Comparison of ENCODE assay signal across 17 cellular contexts in genomic region chr7:36181668-36182067, GRCh38. TPM values are rescaled to one million over a fixed set of nuclear protein-coding genes. Genes with fewer than 3 reads are reported as not detected.
DNase-seq lines count a peak whose midpoint lies in the region; ATAC-seq, FAIRE-seq and TF ChIP-seq lines count a peak whose summit lies in the region.
"Had no signal": no experiment of that assay in that cellular context is flagged by ENCODE, and none has a peak within 500 bp of the region (broad histone marks: within the 10 kb centered on the region; RNA-seq: fewer than 3 reads in every experiment).

No MANE protein-coding gene starts in this region.

- ATAC-seq in Panc1 (no peak), psoas muscle (peak in 3 of 4 donors; percentile 61 to 76 (median 61)), GM21529 (IDR thresholded peaks at IDR 0.05; ENCODE audit: unreplicated experiment) (no peak)

- FAIRE-seq in D721Med (lab: Jason Lieb, UNC), result no peak

- H3K4me3 ChIP-seq in Panc1 (ENCODE audit: low read depth in 2 of 2, low read length in 2 of 2) (no peak overlapping the region), psoas muscle (no peak overlapping the region), esophagus squamous epithelium (no peak overlapping the region)

- H3K9me3 ChIP-seq in Panc1 (ENCODE audit: control insufficient read depth, insufficient read depth, low read depth, low read length), result no peaks in the 10 kb centered on the region
- no peaks in the 10 kb centered on the region for H3K9me3 ChIP-seq in psoas muscle
- H3K9me3 ChIP-seq in esophagus squamous epithelium, result no peaks in the 10 kb centered on the region

- H3K4me1 ChIP-seq in Panc1 (ENCODE audit: control insufficient read depth, insufficient read depth, low read length) (peaks cover 56% of the 10 kb centered on the region), psoas muscle (peaks cover 67% of the 10 kb centered on the region), esophagus squamous epithelium (peaks cover 6 to 64% (median 16%) of the 10 kb centered on the region in 3 donors)

- POLR2A ChIA-PET in Panc1 (lab: Charles Lee), result no interaction called here

- intact Hi-C loops in Panc1 (cut with micrococcal nuclease; ENCODE audit: unreplicated experiment) (no loop called here), psoas muscle (cut with DNase I) (no loop called here), esophagus squamous epithelium (cut with DNase I) (no loop called here)

- CTCF ChIA-PET in Panc1 (lab: Charles Lee), result no interaction called here

- BruUV-seq in Panc1 (replicated peaks; lab: Mats Ljungman, UMichigan), result no TSS peak

- TF ChIP-seq POLR2A in esophagus squamous epithelium (IDR thresholded peaks at IDR 0.05), result no peak

- 46 to 72% (median 56%) methylated on average over 4 of the region's 4 CpGs for WGBS in psoas muscle, 3 donors
- 81 to 86% methylated on average over 4 of the region's 4 CpGs for WGBS in esophagus squamous epithelium, 2 donors

- peak; percentile 94 for DNase-seq in DMS 273 (lab: John Stamatoyannopoulos, UW; ENCODE audit: unreplicated experiment)
- DNase-seq in NCI-H2171 (lab: John Stamatoyannopoulos, UW), result peak; percentile 85
- DNase-seq in Panc1 (ENCODE audit: low read depth, low spot score), result no peak
- no peak for DNase-seq in psoas muscle
- no peak for DNase-seq in esophagus squamous epithelium (lab: John Stamatoyannopoulos, UW)
- no peak for DNase-seq in D721Med (ENCODE audit: insufficient read length, low spot score)
- no peak for DNase-seq in inferior parietal cortex (ENCODE audit: extremely low spot score)
- DNase-seq: AML-193; Calu3; CD8-positive, alpha-beta memory T cell; Kasumi-1; NCI-H187; NCI-H510A; Right ventricle myocardium superior; SW 1271 had no signal

- H3K36me3 ChIP-seq in Panc1 (ENCODE audit: control insufficient read depth, insufficient read depth, low read length), result no peaks in the 10 kb centered on the region
- H3K36me3 ChIP-seq in psoas muscle (ENCODE audit: insufficient read depth in 1 of 2, low read depth in 1 of 2), result no peaks in the 10 kb centered on the region
- H3K36me3 ChIP-seq in esophagus squamous epithelium, result no peaks in the 10 kb centered on the region

- H3K27me3 ChIP-seq in Panc1 (ENCODE audit: control insufficient read depth, insufficient read depth, low read length) (no peaks in the 10 kb centered on the region), psoas muscle (ENCODE audit: insufficient read depth in 3 of 3, low read length in 2 of 3) (no peaks in the 10 kb centered on the region), esophagus squamous epithelium (no peaks in the 10 kb centered on the region)

- TF ChIP-seq CTCF in Panc1 (IDR thresholded peaks at IDR 0.05) (no peak), psoas muscle (IDR thresholded peaks at IDR 0.05) (no peak), esophagus squamous epithelium (IDR thresholded peaks at IDR 0.05) (no peak), D721Med (IDR thresholded peaks at IDR 0.05; ENCODE audit: insufficient read depth, missing control alignments) (no peak)

- in situ Hi-C loops in Panc1 (cut with HindIII; ENCODE audit: low pct_unique_long_range_greater_than_20kb, low sequenced_read_pairs), result no loop called here

- H3K27ac ChIP-seq in Panc1 (ENCODE audit: low read length), result peak overlapping the region; percentile 31; the same call in 1 of the 2 replicates
- peak overlapping the region; percentile 57 for H3K27ac ChIP-seq in psoas muscle
- H3K27ac ChIP-seq in esophagus squamous epithelium, result peak overlapping the region in 1 of 4 donors; percentile 21
- H3K27ac ChIP-seq: C4-2B had no signal

RNA-seq across cellular contexts. Expression of gene EEPD1, which starts 28.6 kb away (rescaled TPM):
- total RNA-seq in Panc1 (2021; ENCODE audit: unreplicated experiment) (48.0 TPM), psoas muscle (10 to 100 TPM; 13.3 to 51.3 (median 32.7) TPM), esophagus squamous epithelium (10 to 100 TPM in 1 of 4 donors, 1 to 10 TPM in 3; 2.3 to 10.2 (median 4.8) TPM)
- 87.5 TPM for polyA plus RNA-seq in Panc1 (2012; ENCODE audit: insufficient read length)
- polyA plus RNA-seq in psoas muscle, result 10 to 100 TPM in 2 of 3 donors, 1 to 10 TPM in 1; 7.3 to 61.2 (median 45.5) TPM

Comparison
In these comparisons a context has a peak if more than half of its experiments do, and no peak if none do; other contexts are left out.
1. DNase-seq: peak in DMS 273 (single experiment) and NCI-H2171 (single experiment); none in Panc1 (single experiment), psoas muscle (0 of 2), esophagus squamous epithelium (single experiment), D721Med (single experiment) and inferior parietal cortex (single experiment).
2. ATAC-seq: peak in psoas muscle (3 of 4); none in Panc1 (single experiment) and GM21529 (single experiment).